ENCODE assay signal across 9 cellular contexts in the genomic region with DNA sequence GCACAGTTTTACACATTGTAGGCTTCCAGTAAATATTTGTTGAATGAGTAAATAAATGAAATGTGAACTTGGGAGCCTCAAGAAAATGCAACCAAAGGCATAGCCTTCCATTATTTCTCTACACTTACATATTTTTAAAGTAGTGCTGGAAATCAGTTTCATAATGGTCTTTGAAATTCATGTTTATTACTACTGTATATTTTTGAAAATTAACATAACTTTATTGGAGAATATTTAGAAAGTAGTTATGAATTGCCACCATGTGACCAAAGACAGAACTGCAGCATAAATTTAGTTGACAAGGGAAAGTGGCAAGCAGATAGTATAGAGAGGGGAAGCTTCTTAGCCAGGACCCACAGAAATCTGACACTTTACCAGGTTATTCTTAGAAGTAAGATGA. TPM values are rescaled to one million over a fixed set of nuclear protein-coding genes. Genes with fewer than 3 reads are reported as not detected.
DNase-seq lines count a peak whose midpoint lies in the region; ATAC-seq, FAIRE-seq and TF ChIP-seq lines count a peak whose summit lies in the region.
"Had no signal": no experiment of that assay in that cellular context is flagged by ENCODE, and none has a peak within 500 bp of the region (broad histone marks: within the 10 kb centered on the region; RNA-seq: fewer than 3 reads in every experiment).

No MANE protein-coding gene starts in this region.

- intact Hi-C loops in OCI-LY7 (cut with micrococcal nuclease; ENCODE audit: unreplicated experiment): loop anchor here (5.0 kb wide), 1 partner anchor 36 kb away; no protein-coding TSS in a partner anchor

- H2AFZ ChIP-seq in OCI-LY7 (ENCODE audit: low read length) (no peak overlapping the region), neuronal stem cell (ENCODE audit: low read length) (no peak overlapping the region)

- H3K4me3 ChIP-seq in AG10803 (ENCODE audit: low read length) (no peak overlapping the region), OCI-LY7 (ENCODE audit: low read depth, low read length, poor library complexity, severe bottlenecking) (no peak overlapping the region), fibroblast of villous mesenchyme (ENCODE audit: low read depth, low read length) (no peak overlapping the region), coronary artery (no peak overlapping the region), neuronal stem cell (ENCODE audit: low read length in 2 of 2) (no peak overlapping the region)

- CTCF ChIA-PET in OCI-LY7 (lab: Charles Lee; ENCODE audit: unreplicated experiment): no interaction called here

- no peak overlapping the region for H3K9ac ChIP-seq in neuronal stem cell (ENCODE audit: low read depth, low read length, poor library complexity)

- no TSS peak for BruUV-seq in OCI-LY7 (replicated peaks; lab: Mats Ljungman, UMichigan)

- H3K14ac ChIP-seq in neuronal stem cell (ENCODE audit: low read length): no peak overlapping the region

- no peak overlapping the region for H3K18ac ChIP-seq in neuronal stem cell (ENCODE audit: low read length)

- no peak overlapping the region for H3K27ac Mint-ChIP-seq in stimulated activated naive B cell treated with anti-CD40 and anti-IgM and Interleukin-4, amounts not matched to agents 10 μg/mL and 1 μg/mL and 100 μg/mL, for 72 hours

- H3K9me3 ChIP-seq in OCI-LY7 (ENCODE audit: low read length): no peaks in the 10 kb centered on the region
- H3K9me3 ChIP-seq in neuronal stem cell (replicated peaks in 1 of 2; ENCODE audit: control insufficient read depth in 2 of 2, insufficient read depth in 1 of 2, low read depth in 1 of 2, low read length in 2 of 2): no peaks in the 10 kb centered on the region

- H3K9me2 ChIP-seq in OCI-LY7 (ENCODE audit: insufficient read depth, low read length): no peaks in the 10 kb centered on the region

- peak; percentile 82 for FAIRE-seq in GM18507 (lab: Jason Lieb, UNC)

- H2AK5ac ChIP-seq in neuronal stem cell (ENCODE audit: low read depth, low read length): no peak overlapping the region

- H3K79me1 ChIP-seq in neuronal stem cell (ENCODE audit: low read depth, low read length): no peaks in the 10 kb centered on the region

- H3K4me1 ChIP-seq in OCI-LY7 (ENCODE audit: insufficient read depth, low read length, poor library complexity, severe bottlenecking) (peaks cover 4% of the 10 kb centered on the region), neuronal stem cell (ENCODE audit: control insufficient read depth in 2 of 2, insufficient read depth in 1 of 2, low read depth in 1 of 2, low read length in 2 of 2) (no peaks in the 10 kb centered on the region)

- H3K4me2 ChIP-seq in OCI-LY7 (ENCODE audit: low read length) (no peak overlapping the region), neuronal stem cell (ENCODE audit: insufficient read depth, low read length, poor library complexity, severe bottlenecking) (no peak overlapping the region)

- peak; percentile 43 for TF ChIP-seq CTCF in AG10803 (conservative IDR thresholded peaks at IDR 0.05; ENCODE audit: low read length)
- TF ChIP-seq CTCF in OCI-LY7 (conservative IDR thresholded peaks at IDR 0.05; ENCODE audit: low read length): peak; percentile 71
- TF ChIP-seq CTCF in fibroblast of villous mesenchyme (IDR thresholded peaks at IDR 0.05; ENCODE audit: insufficient read depth, low read depth, low read length): peak; percentile 40
- TF ChIP-seq CTCF in coronary artery (IDR thresholded peaks at IDR 0.05): no peak

- H2BK5ac ChIP-seq in neuronal stem cell (ENCODE audit: low read length): no peak overlapping the region

- H3K27me3 Mint-ChIP-seq in stimulated activated naive B cell treated with anti-CD40 and anti-IgM and Interleukin-4, amounts not matched to agents 10 μg/mL and 1 μg/mL and 100 μg/mL, for 72 hours: peaks cover 0 to 12% of the 10 kb centered on the region in 2 donors
- H3K27me3 Mint-ChIP-seq: central memory CD8-positive, alpha-beta T cell had no signal

- no peaks in the 10 kb centered on the region for H3K36me3 Mint-ChIP-seq in stimulated activated naive B cell treated with anti-CD40 and anti-IgM and Interleukin-4, amounts not matched to agents 10 μg/mL and 1 μg/mL and 100 μg/mL, for 72 hours

- peaks cover 10% of the 10 kb centered on the region; the same call in 1 of the 2 replicates for H3K36me3 ChIP-seq in OCI-LY7 (ENCODE audit: insufficient read depth, low read length)
- H3K36me3 ChIP-seq in neuronal stem cell (replicated peaks in 1 of 2; ENCODE audit: control insufficient read depth in 2 of 2, insufficient read depth in 2 of 2, low read length in 2 of 2): peaks cover 2 to 13% of the 10 kb centered on the region in 2 donors

- no peaks in the 10 kb centered on the region for H3K9me3 Mint-ChIP-seq in stimulated activated naive B cell treated with anti-CD40 and anti-IgM and Interleukin-4, amounts not matched to agents 10 μg/mL and 1 μg/mL and 100 μg/mL, for 72 hours
- H3K9me3 Mint-ChIP-seq: central memory CD8-positive, alpha-beta T cell had no signal

- H3K4me3 Mint-ChIP-seq in stimulated activated naive B cell treated with anti-CD40 and anti-IgM and Interleukin-4, amounts not matched to agents 10 μg/mL and 1 μg/mL and 100 μg/mL, for 72 hours: no peak overlapping the region
- H3K4me3 Mint-ChIP-seq: central memory CD8-positive, alpha-beta T cell had no signal

- H2BK120ac ChIP-seq in neuronal stem cell (ENCODE audit: low read depth, low read length): no peak overlapping the region

- H2BK12ac ChIP-seq in neuronal stem cell (ENCODE audit: low read length): no peak overlapping the region

- peak; percentile 2 for DNase-seq in AG10803 (ENCODE audit: low read depth)
- DNase-seq in GM18507 (ENCODE audit: extremely low spot score, insufficient read length, low read depth): no peak
- DNase-seq in OCI-LY7 (ENCODE audit: low spot score): peak; percentile 22
- DNase-seq in fibroblast of villous mesenchyme (ENCODE audit: low read depth): peak; percentile 21
- DNase-seq in epidermal melanocyte (ENCODE audit: insufficient read length, low spot score): no peak
- DNase-seq in coronary artery (ENCODE audit: low spot score): no peak
- DNase-seq in stimulated activated naive B cell treated with anti-CD40 and anti-IgM and Interleukin-4, amounts not matched to agents 10 μg/mL and 1 μg/mL and 100 μg/mL, for 72 hours: no peak
- DNase-seq in neuronal stem cell (ENCODE audit: low spot score): no peak

- H3K4ac ChIP-seq in neuronal stem cell (ENCODE audit: low read length): no peak overlapping the region

- H3K23ac ChIP-seq in neuronal stem cell (ENCODE audit: low read depth, low read length, poor library complexity): no peak overlapping the region

- no peak overlapping the region for H2BK15ac ChIP-seq in neuronal stem cell (ENCODE audit: low read length)

- POLR2A ChIA-PET in OCI-LY7 (lab: Charles Lee): no interaction called here

- ATAC-seq in stimulated activated naive B cell treated with anti-CD40 and anti-IgM and Interleukin-4, amounts not matched to agents 10 μg/mL and 1 μg/mL and 100 μg/mL, for 72 hours (replicated peaks): no peak

- H4K8ac ChIP-seq in neuronal stem cell (ENCODE audit: low read depth, low read length): no peak overlapping the region

- peaks cover 4% of the 10 kb centered on the region; the same call in 1 of the 2 replicates for H3K79me2 ChIP-seq in OCI-LY7 (ENCODE audit: insufficient read depth, low read depth, low read length)

- H3K27ac ChIP-seq in OCI-LY7 (ENCODE audit: low read depth, low read length, poor library complexity, severe bottlenecking): no peak overlapping the region
- no peak overlapping the region for H3K27ac ChIP-seq in coronary artery
- no peak overlapping the region for H3K27ac ChIP-seq in neuronal stem cell (replicated peaks; ENCODE audit: low read length)

- peaks cover under 1% of the 10 kb centered on the region in 2 donors for H3K4me1 Mint-ChIP-seq in stimulated activated naive B cell treated with anti-CD40 and anti-IgM and Interleukin-4, amounts not matched to agents 10 μg/mL and 1 μg/mL and 100 μg/mL, for 72 hours

- H4K91ac ChIP-seq in neuronal stem cell (ENCODE audit: low read depth, low read length, poor library complexity): no peak overlapping the region

- peaks cover 0 to 10% (median 0%) of the 10 kb centered on the region in 3 experiments for H3K27me3 ChIP-seq in neuronal stem cell (ENCODE audit: control insufficient read depth in 3 of 3, insufficient read depth in 3 of 3, low read depth in 1 of 3, low read length in 3 of 3)

- H4K20me1 ChIP-seq in OCI-LY7 (ENCODE audit: insufficient read depth, low read length): no peaks in the 10 kb centered on the region

RNA-seq across cellular contexts. Expression of a gene that starts 6.4 kb away (rescaled TPM):
- 26.8 and 33.9 TPM in 2 replicates for total RNA-seq in OCI-LY7 (2014; rRNA removed; shearing (Covaris generic))
- total RNA-seq in OCI-LY7 (2022) (31.2 and 32.6 TPM in 2 replicates), fibroblast of villous mesenchyme (108 and 125 TPM in 2 replicates)
- 119 TPM for polyA plus RNA-seq in neuronal stem cell (2013, experiment 1 of 2)
- polyA plus RNA-seq in neuronal stem cell (2013, experiment 2 of 2): 123 TPM

RNA-seq across cellular contexts. Expression of a gene that starts 28.0 kb away (rescaled TPM):
- not detected in 2 replicates for total RNA-seq in OCI-LY7 (2014; rRNA removed; shearing (Covaris generic))
- not detected in 2 replicates for total RNA-seq in OCI-LY7 (2022)
- not detected in 2 replicates for total RNA-seq in fibroblast of villous mesenchyme
- polyA plus RNA-seq in neuronal stem cell (2013, experiment 1 of 2): 5.8 TPM
- polyA plus RNA-seq in neuronal stem cell (2013, experiment 2 of 2): 4.8 TPM

RNA-seq across cellular contexts. Expression of a gene that starts 33.6 kb away (rescaled TPM):
- total RNA-seq in OCI-LY7 (2014; rRNA removed; shearing (Covaris generic)): not detected in 2 replicates
- total RNA-seq in OCI-LY7 (2022) (not detected in 2 replicates), fibroblast of villous mesenchyme (6.0 and 7.1 TPM in 2 replicates)
- polyA plus RNA-seq in neuronal stem cell (2013, experiment 1 of 2): 136 TPM
- 134 TPM for polyA plus RNA-seq in neuronal stem cell (2013, experiment 2 of 2)

Comparison
In these comparisons a context has a peak if more than half of its experiments do, and no peak if none do; other contexts are left out.
1. DNase-seq: peak in AG10803 (single experiment), OCI-LY7 (single experiment) and fibroblast of villous mesenchyme (single experiment); none in GM18507 (single experiment), epidermal melanocyte (single experiment), coronary artery (single experiment), stimulated activated naive B cell treated with anti-CD40 and anti-IgM and Interleukin-4, amounts not matched to agents 10 μg/mL and 1 μg/mL and 100 μg/mL, for 72 hours (single experiment) and neuronal stem cell (single experiment).